ENCODE assay signal across 34 cellular contexts in the genomic region with DNA sequence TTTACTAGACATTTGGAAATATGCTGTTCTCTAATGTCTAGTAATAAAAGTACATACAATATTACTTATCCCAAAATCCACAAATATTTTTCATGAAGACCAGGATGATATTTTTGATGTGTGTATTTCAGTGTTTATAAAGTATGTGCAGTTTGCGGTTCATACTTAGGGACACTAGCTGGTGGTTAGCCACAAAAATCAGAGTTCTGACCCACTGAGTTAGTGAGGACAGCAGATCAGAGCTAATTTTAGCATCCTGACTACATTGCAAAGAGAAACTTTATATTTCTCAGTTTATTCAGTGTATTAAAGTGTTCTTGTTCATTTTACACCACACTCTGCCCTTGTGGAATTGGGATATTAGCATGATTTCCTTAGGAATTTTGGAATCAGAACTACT.
"Had no signal": no experiment of that assay in that cellular context is flagged by ENCODE, and none has a peak within 500 bp of the region (broad histone marks: within the 10 kb centered on the region; RNA-seq: fewer than 3 reads in every experiment).

No MANE protein-coding gene starts in this region.

- H3K4me1 ChIP-seq: ascending aorta had no signal

- H3K36me3 ChIP-seq: ascending aorta, brain microvascular endothelial cell had no signal

- H3K9me3 Mint-ChIP-seq: activated CD4-positive, alpha-beta T cell treated with anti-CD3 and anti-CD28 coated beads, Interleukin-2, amount 10 ng/mL, durations not matched to agents 24 days and 14 days; endodermal cell had no signal

- H3K9me3 ChIP-seq: ascending aorta had no signal

- ATAC-seq: activated CD4-positive, alpha-beta T cell treated with anti-CD3 and anti-CD28 coated beads for 36 hours; activated CD8-positive, alpha-beta memory T cell treated with anti-CD3 and anti-CD28 coated beads, Interleukin-2, amount 10 ng/mL, durations not matched to agents 7 days and 5 days; activated CD8-positive, alpha-beta T cell treated with anti-CD3 and anti-CD28 coated beads, Interleukin-2, amount 10 ng/mL, durations not matched to agents 7 days and 5 days; activated naive CD8-positive, alpha-beta T cell treated with anti-CD3 and anti-CD28 coated beads, Interleukin-2, amount 50 U/mL, for 24 hours; esophagus mucosa; T-helper 17 cell had no signal

- H3K4me3 Mint-ChIP-seq: activated CD4-positive, alpha-beta memory T cell treated with anti-CD3 and anti-CD28 coated beads for 36 hours; activated CD4-positive, alpha-beta T cell treated with anti-CD3 and anti-CD28 coated beads for 36 hours; activated CD4-positive, alpha-beta T cell treated with anti-CD3 and anti-CD28 coated beads, Interleukin-2, amount 10 ng/mL, durations not matched to agents 24 days and 14 days; activated CD8-positive, alpha-beta memory T cell treated with anti-CD3 and anti-CD28 coated beads, Interleukin-2, amount 10 ng/mL, durations not matched to agents 7 days and 5 days; activated CD8-positive, alpha-beta T cell treated with anti-CD3 and anti-CD28 coated beads, Interleukin-2, amount 10 ng/mL, durations not matched to agents 7 days and 5 days; activated naive CD4-positive, alpha-beta T cell treated with anti-CD3 and anti-CD28 coated beads for 36 hours; activated naive CD4-positive, alpha-beta T cell treated with anti-CD3 and anti-CD28 coated beads, Interleukin-2, amount 50 U/mL, for 24 hours; activated naive CD8-positive, alpha-beta T cell treated with anti-CD3 and anti-CD28 coated beads for 36 hours; activated naive CD8-positive, alpha-beta T cell treated with anti-CD3 and anti-CD28 coated beads, Interleukin-2, amount 50 U/mL, for 24 hours; activated T-helper 1 cell treated with anti-CD3 and anti-CD28 coated beads, Interleukin-12 subunit alpha, Interleukin-12 subunit beta, Interleukin-2, Interleukin-4 antibody, amounts not matched to agents 30 ng/mL and 10 ng/mL and 1 ng/mL, durations not matched to agents 14 hours and 24 hours and 36 hours; central memory CD8-positive, alpha-beta T cell; dendritic cell treated with granulocyte-macrophage colony-stimulating factor and Interleukin-4, amounts not matched to agents 40 ng/mL and 50 ng/mL, for 4 days; endodermal cell; T-helper 17 cell; T-helper 2 cell treated with Interferon-gamma antibody and Interleukin-4, amounts not matched to agents 5 μg/mL and 100 μg/mL, for 36 hours had no signal

- H3K4me3 ChIP-seq: ascending aorta, coronary artery, dorsolateral prefrontal cortex had no signal

- H3K27me3 ChIP-seq: ascending aorta, brain microvascular endothelial cell, dorsolateral prefrontal cortex had no signal

- H3K36me3 Mint-ChIP-seq: activated CD4-positive, alpha-beta memory T cell treated with anti-CD3 and anti-CD28 coated beads for 36 hours; activated CD8-positive, alpha-beta memory T cell treated with anti-CD3 and anti-CD28 coated beads, Interleukin-2, amount 10 ng/mL, durations not matched to agents 7 days and 5 days; activated naive CD4-positive, alpha-beta T cell treated with anti-CD3 and anti-CD28 coated beads, Interleukin-2, amount 50 U/mL, for 24 hours; activated naive CD8-positive, alpha-beta T cell treated with anti-CD3 and anti-CD28 coated beads for 36 hours had no signal

- H3K27me3 Mint-ChIP-seq: activated CD4-positive, alpha-beta memory T cell treated with anti-CD3 and anti-CD28 coated beads for 36 hours; activated CD4-positive, alpha-beta T cell treated with anti-CD3 and anti-CD28 coated beads for 36 hours; activated CD4-positive, alpha-beta T cell treated with anti-CD3 and anti-CD28 coated beads, Interleukin-2, amount 10 ng/mL, durations not matched to agents 24 days and 14 days; activated CD8-positive, alpha-beta memory T cell treated with anti-CD3 and anti-CD28 coated beads, Interleukin-2, amount 10 ng/mL, durations not matched to agents 7 days and 5 days; activated naive CD4-positive, alpha-beta T cell treated with anti-CD3 and anti-CD28 coated beads, Interleukin-2, amount 50 U/mL, for 24 hours; activated naive CD8-positive, alpha-beta T cell treated with anti-CD3 and anti-CD28 coated beads for 36 hours; activated naive CD8-positive, alpha-beta T cell treated with anti-CD3 and anti-CD28 coated beads, Interleukin-2, amount 50 U/mL, for 24 hours; central memory CD8-positive, alpha-beta T cell; dendritic cell treated with granulocyte-macrophage colony-stimulating factor and Interleukin-4, amounts not matched to agents 40 ng/mL and 50 ng/mL, for 4 days; T-helper 17 cell had no signal

- H3K4me1 Mint-ChIP-seq: activated CD4-positive, alpha-beta T cell treated with anti-CD3 and anti-CD28 coated beads for 36 hours; activated CD4-positive, alpha-beta T cell treated with anti-CD3 and anti-CD28 coated beads, Interleukin-2, amount 10 ng/mL, durations not matched to agents 24 days and 14 days; activated CD8-positive, alpha-beta memory T cell treated with anti-CD3 and anti-CD28 coated beads, Interleukin-2, amount 10 ng/mL, durations not matched to agents 7 days and 5 days; activated naive CD4-positive, alpha-beta T cell treated with anti-CD3 and anti-CD28 coated beads, Interleukin-2, amount 50 U/mL, for 24 hours; activated naive CD8-positive, alpha-beta T cell treated with anti-CD3 and anti-CD28 coated beads for 36 hours; activated naive CD8-positive, alpha-beta T cell treated with anti-CD3 and anti-CD28 coated beads, Interleukin-2, amount 50 U/mL, for 24 hours; central memory CD8-positive, alpha-beta T cell; endodermal cell; T-helper 17 cell had no signal

- DNase-seq: activated CD4-positive, alpha-beta memory T cell treated with anti-CD3 and anti-CD28 coated beads for 36 hours; activated CD4-positive, alpha-beta T cell treated with anti-CD3 and anti-CD28 coated beads for 36 hours; activated CD4-positive, alpha-beta T cell treated with anti-CD3 and anti-CD28 coated beads, Interleukin-2, amount 10 ng/mL, durations not matched to agents 24 days and 14 days; activated CD4-positive, CD25-positive, alpha-beta regulatory T cell; activated CD4-positive, CD25-positive, alpha-beta regulatory T cell treated with anti-CD3 and anti-CD28 coated beads, Interleukin-2, amount 50 U/mL, for 72 hours; activated CD8-positive, alpha-beta memory T cell treated with anti-CD3 and anti-CD28 coated beads, Interleukin-2, amount 10 ng/mL, durations not matched to agents 7 days and 5 days; activated CD8-positive, alpha-beta memory T cell treated with anti-CD3 and anti-CD28 coated beads, Interleukin-2, amount 50 U/mL, for 4 hours; activated CD8-positive, alpha-beta T cell treated with anti-CD3 and anti-CD28 coated beads, Interleukin-2, amount 10 ng/mL, durations not matched to agents 7 days and 5 days; activated effector memory CD4-positive, alpha-beta T cell treated with anti-CD3 and anti-CD28 coated beads, Interleukin-2, amount 50 U/mL, for 16 hours; activated naive CD4-positive, alpha-beta T cell treated with anti-CD3 and anti-CD28 coated beads for 36 hours; activated naive CD8-positive, alpha-beta T cell treated with anti-CD3 and anti-CD28 coated beads for 36 hours; activated naive CD8-positive, alpha-beta T cell treated with anti-CD3 and anti-CD28 coated beads, Interleukin-2, amount 50 U/mL, for 24 hours; activated T-cell treated with anti-CD3 and anti-CD28 coated beads, Interleukin-2, amount 50 U/mL, for 1 hour; activated T-cell treated with anti-CD3 and anti-CD28 coated beads, Interleukin-2, amount 50 U/mL, for 48 hours; brain microvascular endothelial cell; dorsolateral prefrontal cortex; effector memory CD4-positive, alpha-beta T cell; endodermal cell; foreskin fibroblast; head of caudate nucleus; T-helper 1 cell; T-helper 17 cell; T1000 had no signal

- H3K27ac ChIP-seq: ascending aorta, brain microvascular endothelial cell, coronary artery, dorsolateral prefrontal cortex had no signal

- FAIRE-seq: bronchial epithelial cell, frontal cortex had no signal

- H3K27ac Mint-ChIP-seq: activated CD4-positive, alpha-beta memory T cell treated with anti-CD3 and anti-CD28 coated beads for 36 hours; activated CD4-positive, alpha-beta T cell treated with anti-CD3 and anti-CD28 coated beads for 36 hours; activated CD4-positive, alpha-beta T cell treated with anti-CD3 and anti-CD28 coated beads, Interleukin-2, amount 10 ng/mL, durations not matched to agents 24 days and 14 days; activated CD8-positive, alpha-beta memory T cell treated with anti-CD3 and anti-CD28 coated beads, Interleukin-2, amount 10 ng/mL, durations not matched to agents 7 days and 5 days; activated CD8-positive, alpha-beta T cell treated with anti-CD3 and anti-CD28 coated beads, Interleukin-2, amount 10 ng/mL, durations not matched to agents 7 days and 5 days; activated naive CD4-positive, alpha-beta T cell treated with anti-CD3 and anti-CD28 coated beads for 36 hours; activated naive CD4-positive, alpha-beta T cell treated with anti-CD3 and anti-CD28 coated beads, Interleukin-2, amount 50 U/mL, for 24 hours; activated naive CD8-positive, alpha-beta T cell treated with anti-CD3 and anti-CD28 coated beads for 36 hours; activated naive CD8-positive, alpha-beta T cell treated with anti-CD3 and anti-CD28 coated beads, Interleukin-2, amount 50 U/mL, for 24 hours; activated T-helper 1 cell treated with anti-CD3 and anti-CD28 coated beads, Interleukin-12 subunit alpha, Interleukin-12 subunit beta, Interleukin-2, Interleukin-4 antibody, amounts not matched to agents 30 ng/mL and 10 ng/mL and 1 ng/mL, durations not matched to agents 14 hours and 24 hours and 36 hours; activated T-helper 2 cell treated with anti-CD3 and anti-CD28 coated beads, Interferon-gamma antibody, Interleukin-2, Interleukin-4, amounts not matched to agents 10 μg/mL and 5 μg/mL and 100 μg/mL, durations not matched to agents 14 hours and 24 hours and 36 hours; dendritic cell treated with granulocyte-macrophage colony-stimulating factor and Interleukin-4, amounts not matched to agents 40 ng/mL and 50 ng/mL, for 4 days; endodermal cell; T-helper 17 cell; T-helper 2 cell treated with Interferon-gamma antibody and Interleukin-4, amounts not matched to agents 5 μg/mL and 100 μg/mL, for 36 hours had no signal
